ENCODE assay signal across 17 cellular contexts in genomic region chrX:73847991-73848390, GRCh38. TPM values are rescaled to one million over a fixed set of nuclear protein-coding genes. Genes with fewer than 3 reads are reported as not detected.
DNase-seq lines count a peak whose midpoint lies in the region; ATAC-seq, FAIRE-seq and TF ChIP-seq lines count a peak whose summit lies in the region.
"Had no signal": no experiment of that assay in that cellular context is flagged by ENCODE, and none has a peak within 500 bp of the region (broad histone marks: within the 10 kb centered on the region; RNA-seq: fewer than 3 reads in every experiment).

No MANE protein-coding gene starts in this region.

- CTCF ChIA-PET in CD4-positive, alpha-beta T cell (lab: Charles Lee), result no interaction called here
- CTCF ChIA-PET in RWPE1 (lab: Yijun Ruan, JAX), result no interaction called here

- H3K4me3 Mint-ChIP-seq in immature natural killer cell, result peak overlapping the region in 3 of 5 donors; percentile 28 to 59 (median 55)
- H3K4me3 Mint-ChIP-seq in CD4-positive, alpha-beta T cell, result no peak overlapping the region
- H3K4me3 Mint-ChIP-seq: activated CD8-positive, alpha-beta T cell treated with anti-CD3 and anti-CD28 coated beads, Interleukin-2, amount 10 ng/mL, durations not matched to agents 7 days and 5 days; activated naive CD8-positive, alpha-beta T cell treated with anti-CD3 and anti-CD28 coated beads, Interleukin-2, amount 50 U/mL, for 24 hours had no signal

- peaks cover 9% of the 10 kb centered on the region; the same call in 1 of the 2 replicates for H3K9me3 ChIP-seq in HUES64 (ENCODE audit: insufficient read depth, low read depth, low read length)
- no peaks in the 10 kb centered on the region for H3K9me3 ChIP-seq in CD4-positive, alpha-beta T cell (ENCODE audit: control insufficient read depth, low read length)
- H3K9me3 ChIP-seq: BE2C, gastrocnemius medialis, upper lobe of left lung had no signal

- no peak overlapping the region for H3K27ac Mint-ChIP-seq in immature natural killer cell
- H3K27ac Mint-ChIP-seq in CD4-positive, alpha-beta T cell, result no peak overlapping the region
- H3K27ac Mint-ChIP-seq: activated CD8-positive, alpha-beta T cell treated with anti-CD3 and anti-CD28 coated beads, Interleukin-2, amount 10 ng/mL, durations not matched to agents 7 days and 5 days; activated naive CD8-positive, alpha-beta T cell treated with anti-CD3 and anti-CD28 coated beads, Interleukin-2, amount 50 U/mL, for 24 hours; progenitor cell of endocrine pancreas had no signal

- H3K9ac ChIP-seq in HUES64 (ENCODE audit: low read depth, low read length), result no peak overlapping the region

- intact Hi-C loops in CD4-positive, alpha-beta T cell (cut with DNase I, micrococcal nuclease), result no loop called here

- ATAC-seq in GM18502 (IDR thresholded peaks at IDR 0.05; ENCODE audit: poor library complexity, unreplicated experiment), result no peak
- no peak for ATAC-seq in CD4-positive, alpha-beta T cell (ENCODE audit: poor library complexity)
- ATAC-seq: activated CD8-positive, alpha-beta T cell treated with anti-CD3 and anti-CD28 coated beads, Interleukin-2, amount 10 ng/mL, durations not matched to agents 7 days and 5 days; activated naive CD8-positive, alpha-beta T cell treated with anti-CD3 and anti-CD28 coated beads, Interleukin-2, amount 50 U/mL, for 24 hours; gastrocnemius medialis had no signal

- no peak for DNase-seq in D721Med (ENCODE audit: insufficient read length, low spot score)
- no peak for DNase-seq in astrocyte of the spinal cord (ENCODE audit: low read depth, low spot score)
- DNase-seq in immature natural killer cell, result no peak
- no peak for DNase-seq in NCI-H2227 (lab: John Stamatoyannopoulos, UW; ENCODE audit: unreplicated experiment)
- no peak for DNase-seq in CD4-positive, alpha-beta T cell
- DNase-seq in RWPE1 (ENCODE audit: low spot score), result no peak
- DNase-seq: activated CD8-positive, alpha-beta T cell treated with anti-CD3 and anti-CD28 coated beads, Interleukin-2, amount 10 ng/mL, durations not matched to agents 7 days and 5 days; activated naive CD8-positive, alpha-beta T cell treated with anti-CD3 and anti-CD28 coated beads, Interleukin-2, amount 50 U/mL, for 24 hours; BE2C; central memory CD4-positive, alpha-beta T cell; gastrocnemius medialis; NCI-H2029 treated with DMSO at 0.1 percent for 48 hours; stimulated activated naive CD4-positive, alpha-beta T cell; upper lobe of left lung had no signal

- no peaks in the 10 kb centered on the region for H3K36me3 Mint-ChIP-seq in immature natural killer cell
- no peaks in the 10 kb centered on the region for H3K36me3 Mint-ChIP-seq in CD4-positive, alpha-beta T cell (ENCODE audit: low read depth)

- peaks cover 0 to 10% (median 9%) of the 10 kb centered on the region in 3 donors for H3K27me3 Mint-ChIP-seq in immature natural killer cell (ENCODE audit: low read depth in 3 of 3)
- H3K27me3 Mint-ChIP-seq in CD4-positive, alpha-beta T cell, result no peaks in the 10 kb centered on the region
- H3K27me3 Mint-ChIP-seq: activated naive CD8-positive, alpha-beta T cell treated with anti-CD3 and anti-CD28 coated beads, Interleukin-2, amount 50 U/mL, for 24 hours; progenitor cell of endocrine pancreas had no signal

- no peaks in the 10 kb centered on the region for H3K36me3 ChIP-seq in HUES64 (ENCODE audit: insufficient read depth, low read length)
- H3K36me3 ChIP-seq: BE2C, gastrocnemius medialis had no signal

- no peaks in the 10 kb centered on the region for H3K9me3 Mint-ChIP-seq in immature natural killer cell
- no peaks in the 10 kb centered on the region for H3K9me3 Mint-ChIP-seq in CD4-positive, alpha-beta T cell
- H3K9me3 Mint-ChIP-seq: activated naive CD8-positive, alpha-beta T cell treated with anti-CD3 and anti-CD28 coated beads, Interleukin-2, amount 50 U/mL, for 24 hours had no signal

- no peaks in the 10 kb centered on the region for H3K27me3 ChIP-seq in HUES64 (ENCODE audit: insufficient read depth, low read length)
- H3K27me3 ChIP-seq in CD4-positive, alpha-beta T cell (ENCODE audit: control insufficient read depth, insufficient read depth, low read length), result no peaks in the 10 kb centered on the region
- H3K27me3 ChIP-seq: BE2C, gastrocnemius medialis, upper lobe of left lung had no signal

- FAIRE-seq in D721Med (lab: Jason Lieb, UNC), result peak; percentile 77

- 0 out of 2 replicates have a peak, but pooled peaks cover 4% of the 10 kb centered on the region for H3K4me1 ChIP-seq in HUES64 (ENCODE audit: insufficient read depth, low read length)
- H3K4me1 ChIP-seq: BE2C had no signal

- peaks cover 73 to 83% of the 10 kb centered on the region in 2 donors for H3K4me1 Mint-ChIP-seq in immature natural killer cell
- no peaks in the 10 kb centered on the region for H3K4me1 Mint-ChIP-seq in CD4-positive, alpha-beta T cell (ENCODE audit: low read depth)
- H3K4me1 Mint-ChIP-seq: activated naive CD8-positive, alpha-beta T cell treated with anti-CD3 and anti-CD28 coated beads, Interleukin-2, amount 50 U/mL, for 24 hours had no signal

- H3K27ac ChIP-seq in HUES64 (ENCODE audit: low read depth, low read length) (peak overlapping the region; percentile 73; the same call in 1 of the 2 replicates), RWPE1 (no peak overlapping the region)
- H3K27ac ChIP-seq in CD4-positive, alpha-beta T cell (ENCODE audit: low read depth, low read length), result no peak overlapping the region
- H3K27ac ChIP-seq: gastrocnemius medialis, upper lobe of left lung had no signal

- POLR2A ChIA-PET in CD4-positive, alpha-beta T cell (lab: Charles Lee), result no interaction called here
- POLR2A ChIA-PET in RWPE1 (lab: Yijun Ruan, JAX; ENCODE audit: low non-redundant PET), result no interaction called here

- in situ Hi-C loops in astrocyte of the spinal cord (cut with HindIII; ENCODE audit: low sequenced_read_pairs), result no loop called here

- whole genome bisulfite sequencing in HUES64, result 100% methylated on average over 1 of the region's 1 CpG

- H3K4me3 ChIP-seq in HUES64 (ENCODE audit: low read length), result no peak overlapping the region
- peak overlapping the region; percentile 91 for H3K4me3 ChIP-seq in astrocyte of the spinal cord (ENCODE audit: low read depth, low read length)
- H3K4me3 ChIP-seq: upper lobe of left lung had no signal

- TF ChIP-seq CTCF in D721Med (IDR thresholded peaks at IDR 0.05; ENCODE audit: insufficient read depth, missing control alignments) (peak; percentile 35), astrocyte of the spinal cord (IDR thresholded peaks at IDR 0.05; ENCODE audit: low read depth, low read length) (no peak), RWPE1 (conservative IDR thresholded peaks at IDR 0.05; ENCODE audit: low read depth) (no peak)
- TF ChIP-seq CTCF in CD4-positive, alpha-beta T cell (IDR thresholded peaks at IDR 0.05), result no peak

RNA-seq across cellular contexts. Expression of gene XIST, which starts 4.5 kb away (rescaled TPM):
- polyA plus RNA-seq in HUES64 (2013, experiment 1 of 2), result 0.15 TPM
- not detected for polyA plus RNA-seq in HUES64 (2013, experiment 2 of 2)
- polyA plus RNA-seq in immature natural killer cell, result 10 to 100 TPM in 2 of 3 donors, 1 to 10 TPM in 1; 4.2 to 12.8 (median 11.0) TPM
- not detected for total RNA-seq in CD4-positive, alpha-beta T cell
- total RNA-seq: activated CD8-positive, alpha-beta T cell treated with anti-CD3 and anti-CD28 coated beads, Interleukin-2, amount 10 ng/mL, durations not matched to agents 7 days and 5 days; progenitor cell of endocrine pancreas had no signal
